ENCODE assay signal across 19 cellular contexts in genomic region chr3:156418428-156418827, GRCh38.
"Had no signal": no experiment of that assay in that cellular context is flagged by ENCODE, and none has a peak within 500 bp of the region (broad histone marks: within the 10 kb centered on the region; RNA-seq: fewer than 3 reads in every experiment).

No MANE protein-coding gene starts in this region.

- H3K36me3 ChIP-seq: colonic mucosa, esophagus squamous epithelium, gastroesophageal sphincter, pancreas, spleen, stomach, thoracic aorta had no signal

- ATAC-seq: gastroesophageal sphincter; pancreas; sciatic nerve; stimulated activated naive B cell treated with anti-CD40 and anti-IgM and Interleukin-4, amounts not matched to agents 10 μg/mL and 1 μg/mL and 100 μg/mL, for 72 hours had no signal

- H3K4me3 ChIP-seq: colonic mucosa, esophagus squamous epithelium, gastroesophageal sphincter, pancreas, spleen, stomach, thoracic aorta had no signal

- H3K9me3 ChIP-seq: colonic mucosa, esophagus squamous epithelium, gastroesophageal sphincter, pancreas, spleen, stomach, thoracic aorta had no signal

- H3K27ac ChIP-seq: colonic mucosa, esophagus squamous epithelium, gastroesophageal sphincter, pancreas, spleen, stomach, thoracic aorta had no signal

- H3K4me1 ChIP-seq: colonic mucosa, esophagus squamous epithelium, pancreas, spleen, stomach had no signal

- H3K27me3 ChIP-seq: colonic mucosa, esophagus squamous epithelium, gastroesophageal sphincter, pancreas, spleen, stomach had no signal

- DNase-seq: colonic mucosa; dermis blood vessel endothelial cell; esophagus squamous epithelium; foreskin fibroblast; immature natural killer cell; mesendoderm; naive B cell; occipital lobe; pancreas; spleen; stimulated activated CD4-positive, alpha-beta T cell treated with anti-CD3 and anti-CD28 coated beads, Interleukin-15, amount 100 ng/mL, for 24 hours; stimulated activated CD4-positive, alpha-beta T cell treated with anti-CD3 and anti-CD28 coated beads, Interleukin-1b, Interleukin-23, amount 100 ng/mL, for 48 hours; stimulated activated CD4-positive, alpha-beta T cell treated with anti-CD3 and anti-CD28 coated beads, Interleukin-4, amount 100 ng/mL, for 24 hours; stimulated activated naive B cell treated with anti-CD40 and anti-IgM and Interleukin-4, amounts not matched to agents 10 μg/mL and 1 μg/mL and 100 μg/mL, for 72 hours; stomach; substantia nigra had no signal
